2 cellular contexts compared by ENCODE assay signal in genomic region chr7:4166340-4166739, GRCh38.
TF ChIP-seq lines count a peak whose summit lies in the region.

No MANE protein-coding gene starts in this region.

TF ChIP-seq in HepG2, 621 proteins besides CTCF, POLR2A, EP300 and RAD21:
- TF ChIP-seq ATF7 (IDR thresholded peaks at IDR 0.05) (peak; percentile 13; the same call in 1 of the 2 replicates), ATF7 (CRISPR knock-in tag; IDR thresholded peaks at IDR 0.05) (no peak), CREB1 (IDR thresholded peaks at IDR 0.05) (peak; percentile 80), CREB1 (CRISPR knock-in tag; IDR thresholded peaks at IDR 0.05) (no peak), MXI1 (IDR thresholded peaks at IDR 0.05; ENCODE audit: borderline replicate concordance, low read depth, low read length) (no peak)

TF ChIP-seq in K562, 482 proteins besides CTCF, POLR2A, EP300 and RAD21:
- no peak for TF ChIP-seq TRIM25 (IDR thresholded peaks at IDR 0.05; ENCODE audit: borderline replicate concordance)
- TF ChIP-seq ZNF584 (CRISPR knock-in tag; IDR thresholded peaks at IDR 0.05; ENCODE audit: low read depth) = no peak
- TF ChIP-seq KLF6 (CRISPR knock-in tag; IDR thresholded peaks at IDR 0.05; ENCODE audit: borderline replicate concordance) = no peak
- TF ChIP-seq ZSCAN32 (CRISPR knock-in tag; IDR thresholded peaks at IDR 0.05) = no peak
- TF ChIP-seq SNIP1 (IDR thresholded peaks at IDR 0.05; ENCODE audit: low read depth) = no peak
- TF ChIP-seq ATF7 (IDR thresholded peaks at IDR 0.05) = peak; percentile 13; the same call in 1 of the 2 replicates
- TF ChIP-seq MLLT1 (IDR thresholded peaks at IDR 0.05) = no peak
- no peak for TF ChIP-seq TAF15 (IDR thresholded peaks at IDR 0.05; ENCODE audit: low read depth, low read length)
- no peak for TF ChIP-seq FOSL1 (tag; conservative IDR thresholded peaks at IDR 0.05)
- TF ChIP-seq ZNF512 (tag; IDR thresholded peaks at IDR 0.05) = no peak
- TF ChIP-seq STAT5B (CRISPR knock-in tag; IDR thresholded peaks at IDR 0.05) = no peak
- TF ChIP-seq, protein P1, sequence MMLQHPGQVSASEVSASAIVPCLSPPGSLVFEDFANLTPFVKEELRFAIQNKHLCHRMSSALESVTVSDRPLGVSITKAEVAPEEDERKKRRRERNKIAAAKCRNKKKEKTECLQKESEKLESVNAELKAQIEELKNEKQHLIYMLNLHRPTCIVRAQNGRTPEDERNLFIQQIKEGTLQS (IDR thresholded peaks at IDR 0.05) = 0 out of 2 replicates have a peak, but pooled peaks have one; percentile 28
- TF ChIP-seq, protein P1 (CRISPR knock-in tag; conservative IDR thresholded peaks at IDR 0.05) = no peak
- TF ChIP-seq HCFC1 (IDR thresholded peaks at IDR 0.05; ENCODE audit: low read depth, low read length) = no peak
- TF ChIP-seq, protein P2, sequence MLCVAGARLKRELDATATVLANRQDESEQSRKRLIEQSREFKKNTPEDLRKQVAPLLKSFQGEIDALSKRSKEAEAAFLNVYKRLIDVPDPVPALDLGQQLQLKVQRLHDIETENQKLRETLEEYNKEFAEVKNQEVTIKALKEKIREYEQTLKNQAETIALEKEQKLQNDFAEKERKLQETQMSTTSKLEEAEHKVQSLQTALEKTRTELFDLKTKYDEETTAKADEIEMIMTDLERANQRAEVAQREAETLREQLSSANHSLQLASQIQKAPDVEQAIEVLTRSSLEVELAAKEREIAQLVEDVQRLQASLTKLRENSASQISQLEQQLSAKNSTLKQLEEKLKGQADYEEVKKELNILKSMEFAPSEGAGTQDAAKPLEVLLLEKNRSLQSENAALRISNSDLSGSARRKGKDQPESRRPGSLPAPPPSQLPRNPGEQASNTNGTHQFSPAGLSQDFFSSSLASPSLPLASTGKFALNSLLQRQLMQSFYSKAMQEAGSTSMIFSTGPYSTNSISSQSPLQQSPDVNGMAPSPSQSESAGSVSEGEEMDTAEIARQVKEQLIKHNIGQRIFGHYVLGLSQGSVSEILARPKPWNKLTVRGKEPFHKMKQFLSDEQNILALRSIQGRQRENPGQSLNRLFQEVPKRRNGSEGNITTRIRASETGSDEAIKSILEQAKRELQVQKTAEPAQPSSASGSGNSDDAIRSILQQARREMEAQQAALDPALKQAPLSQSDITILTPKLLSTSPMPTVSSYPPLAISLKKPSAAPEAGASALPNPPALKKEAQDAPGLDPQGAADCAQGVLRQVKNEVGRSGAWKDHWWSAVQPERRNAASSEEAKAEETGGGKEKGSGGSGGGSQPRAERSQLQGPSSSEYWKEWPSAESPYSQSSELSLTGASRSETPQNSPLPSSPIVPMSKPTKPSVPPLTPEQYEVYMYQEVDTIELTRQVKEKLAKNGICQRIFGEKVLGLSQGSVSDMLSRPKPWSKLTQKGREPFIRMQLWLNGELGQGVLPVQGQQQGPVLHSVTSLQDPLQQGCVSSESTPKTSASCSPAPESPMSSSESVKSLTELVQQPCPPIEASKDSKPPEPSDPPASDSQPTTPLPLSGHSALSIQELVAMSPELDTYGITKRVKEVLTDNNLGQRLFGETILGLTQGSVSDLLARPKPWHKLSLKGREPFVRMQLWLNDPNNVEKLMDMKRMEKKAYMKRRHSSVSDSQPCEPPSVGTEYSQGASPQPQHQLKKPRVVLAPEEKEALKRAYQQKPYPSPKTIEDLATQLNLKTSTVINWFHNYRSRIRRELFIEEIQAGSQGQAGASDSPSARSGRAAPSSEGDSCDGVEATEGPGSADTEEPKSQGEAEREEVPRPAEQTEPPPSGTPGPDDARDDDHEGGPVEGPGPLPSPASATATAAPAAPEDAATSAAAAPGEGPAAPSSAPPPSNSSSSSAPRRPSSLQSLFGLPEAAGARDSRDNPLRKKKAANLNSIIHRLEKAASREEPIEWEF (CRISPR knock-in tag; IDR thresholded peaks at IDR 0.05) = no peak
- no peak for TF ChIP-seq KDM2B (CRISPR knock-in tag; IDR thresholded peaks at IDR 0.05)
- TF ChIP-seq CBX8 (IDR thresholded peaks at IDR 0.05; ENCODE audit: borderline replicate concordance, extremely low read depth, low read depth, low read length, poor library complexity, severe bottlenecking) = no peak
- TF ChIP-seq CBX1 (IDR thresholded peaks at IDR 0.05; ENCODE audit: low read depth) = no peak
